Comparison of ENCODE assay signal across 8 cellular contexts in the genomic region with DNA sequence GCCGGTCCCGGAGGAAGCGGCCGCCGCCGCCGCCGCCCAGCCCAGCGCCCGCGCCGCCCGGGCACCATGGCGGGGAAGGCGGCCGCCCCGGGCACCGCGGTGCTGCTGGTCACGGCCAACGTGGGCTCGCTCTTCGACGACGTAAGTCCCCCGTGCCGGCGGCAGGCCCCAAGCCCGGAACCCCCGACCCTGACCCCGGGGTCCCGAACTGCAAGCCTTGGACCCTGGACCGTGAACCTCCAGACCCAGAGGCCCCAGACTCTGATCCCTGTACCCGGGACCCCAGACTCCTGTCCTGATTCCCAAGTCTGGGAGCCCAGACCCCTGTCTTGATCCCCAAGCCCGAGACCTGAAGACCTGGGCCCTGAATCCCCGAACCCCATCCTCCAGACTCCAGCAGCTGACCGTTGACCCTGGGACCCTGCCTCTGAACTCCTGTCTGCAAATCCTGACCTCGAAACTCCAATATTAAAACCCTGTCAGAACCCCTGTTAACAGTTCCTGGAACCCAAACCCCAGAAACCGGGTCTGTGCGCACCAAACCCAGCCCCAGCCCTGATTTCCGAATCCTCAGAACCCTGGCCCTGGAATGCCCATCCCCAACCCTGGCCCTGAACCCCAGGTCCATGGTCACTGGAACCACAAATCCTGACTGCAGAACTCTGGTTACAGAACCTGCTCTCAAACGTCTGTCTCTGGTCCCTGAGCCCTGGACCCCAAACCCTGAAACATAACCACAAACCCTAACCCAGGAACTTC. TPM values are rescaled to one million over a fixed set of nuclear protein-coding genes. Genes with fewer than 3 reads are reported as not detected.
A peak's percentile ranks its signal among the peaks of the same experiment; 100 is the strongest.
DNase-seq lines count a peak whose midpoint lies in the region; ATAC-seq and TF ChIP-seq lines count a peak whose summit lies in the region.

No MANE protein-coding gene starts in this region.

- H3K4me2 ChIP-seq in smooth muscle cell, result peak overlapping the region; percentile 99

- H3K4me1 ChIP-seq in iPS DF 6.9 (ENCODE audit: control insufficient read depth, insufficient read depth, low read length), result peaks cover 1% of the 10 kb centered on the region; the same call in 1 of the 2 replicates
- H3K4me1 ChIP-seq in smooth muscle cell (ENCODE audit: low read depth), result peaks cover 41% of the 10 kb centered on the region

- peaks cover 7% of the 10 kb centered on the region for H3K27me3 Mint-ChIP-seq in activated naive CD8-positive, alpha-beta T cell treated with anti-CD3 and anti-CD28 coated beads, Interleukin-2, amount 10 ng/mL, durations not matched to agents 7 days and 5 days

- no peak overlapping the region for H2AFZ ChIP-seq in smooth muscle cell (ENCODE audit: low read depth)

- no peaks in the 10 kb centered on the region for H3K9me3 ChIP-seq in iPS DF 6.9 (ENCODE audit: control insufficient read depth, insufficient read depth, low read length)
- H3K9me3 ChIP-seq in smooth muscle cell (replicated peaks; ENCODE audit: low read depth), result no peaks in the 10 kb centered on the region

- DNase-seq in activated T-cell treated with anti-CD3 and anti-CD28 coated beads, Interleukin-2, amount 50 U/mL, for 1 hour, result peak; percentile 35
- DNase-seq in activated T-cell treated with anti-CD3 and anti-CD28 coated beads for 4 hours, result no peak
- DNase-seq in activated naive CD8-positive, alpha-beta T cell treated with anti-CD3 and anti-CD28 coated beads, Interleukin-2, amount 10 ng/mL, durations not matched to agents 7 days and 5 days, result no peak
- DNase-seq in iPS DF 6.9 (ENCODE audit: low read depth, low spot score), result no peak
- no peak for DNase-seq in smooth muscle cell (lab: John Stamatoyannopoulos, UW; ENCODE audit: unreplicated experiment)
- DNase-seq in midbrain (lab: John Stamatoyannopoulos, UW), result no peak
- no peak for DNase-seq in LoVo (ENCODE audit: low spot score)
- DNase-seq in stimulated activated CD8-positive, alpha-beta memory T cell treated with anti-CD3 and anti-CD28 coated beads, Interleukin-4, amount 100 ng/mL, for 48 hours, result no peak

- peaks cover 45% of the 10 kb centered on the region for H3K79me2 ChIP-seq in smooth muscle cell (ENCODE audit: low read depth)

- ATAC-seq in activated naive CD8-positive, alpha-beta T cell treated with anti-CD3 and anti-CD28 coated beads, Interleukin-2, amount 10 ng/mL, durations not matched to agents 7 days and 5 days (ENCODE audit: low read depth), result no peak

- H3K9ac ChIP-seq in smooth muscle cell (ENCODE audit: low read depth), result peak overlapping the region; percentile 84

- H3F3A ChIP-seq in smooth muscle cell (ENCODE audit: low read depth), result peaks cover 21% of the 10 kb centered on the region

- no peak for TF ChIP-seq CTCF in smooth muscle cell (IDR thresholded peaks at IDR 0.05; ENCODE audit: borderline replicate concordance, insufficient read depth, poor library complexity, severe bottlenecking)

- POLR2A ChIA-PET in activated naive CD8-positive, alpha-beta T cell treated with anti-CD3 and anti-CD28 coated beads, Interleukin-2, amount 10 ng/mL, durations not matched to agents 7 days and 5 days (lab: Charles Lee), result interaction anchor here (1.9 to 4.0 kb wide), 2 partner anchors 13 to 33 kb away, joined by 10 to 38 read pairs; no protein-coding TSS in a partner anchor

- peak overlapping the region; percentile 41; the same call in 1 of the 2 replicates for H3K4me3 ChIP-seq in iPS DF 6.9 (ENCODE audit: low read length)
- peak overlapping the region; percentile 80 for H3K4me3 ChIP-seq in smooth muscle cell

- no peaks in the 10 kb centered on the region for H3K27me3 ChIP-seq in iPS DF 6.9 (ENCODE audit: control insufficient read depth, insufficient read depth, low read length)
- no peaks in the 10 kb centered on the region for H3K27me3 ChIP-seq in smooth muscle cell (ENCODE audit: low read depth)

- H3K4me1 Mint-ChIP-seq in activated naive CD8-positive, alpha-beta T cell treated with anti-CD3 and anti-CD28 coated beads, Interleukin-2, amount 10 ng/mL, durations not matched to agents 7 days and 5 days, result peaks cover 43% of the 10 kb centered on the region

- no peaks in the 10 kb centered on the region for H3K9me3 Mint-ChIP-seq in activated naive CD8-positive, alpha-beta T cell treated with anti-CD3 and anti-CD28 coated beads, Interleukin-2, amount 10 ng/mL, durations not matched to agents 7 days and 5 days

- H3K36me3 Mint-ChIP-seq in activated naive CD8-positive, alpha-beta T cell treated with anti-CD3 and anti-CD28 coated beads, Interleukin-2, amount 10 ng/mL, durations not matched to agents 7 days and 5 days, result peaks cover 9% of the 10 kb centered on the region

- WGBS in iPS DF 6.9 (ENCODE audit: insufficient coverage, insufficient read length), result no CpG with 5 or more reads among the region's 42 CpGs
- WGBS in smooth muscle cell (ENCODE audit: low lambda C conversion rate), result 23% methylated on average over 25 of the region's 42 CpGs

- no peaks in the 10 kb centered on the region for H3K36me3 ChIP-seq in iPS DF 6.9 (ENCODE audit: control insufficient read depth, insufficient read depth, low read length)
- H3K36me3 ChIP-seq in smooth muscle cell (ENCODE audit: low read depth), result no peaks in the 10 kb centered on the region

- H4K20me1 ChIP-seq in smooth muscle cell (ENCODE audit: low read depth), result peaks cover 51% of the 10 kb centered on the region

- H3K27ac ChIP-seq in iPS DF 6.9 (ENCODE audit: low read length), result no peak overlapping the region
- peak overlapping the region; percentile 83 for H3K27ac ChIP-seq in smooth muscle cell (ENCODE audit: low read depth)

- H3K27ac Mint-ChIP-seq in activated naive CD8-positive, alpha-beta T cell treated with anti-CD3 and anti-CD28 coated beads, Interleukin-2, amount 10 ng/mL, durations not matched to agents 7 days and 5 days, result peak overlapping the region; percentile 77

- peak overlapping the region; percentile 92 for H3K4me3 Mint-ChIP-seq in activated naive CD8-positive, alpha-beta T cell treated with anti-CD3 and anti-CD28 coated beads, Interleukin-2, amount 10 ng/mL, durations not matched to agents 7 days and 5 days

RNA-seq across cellular contexts. Expression of a gene that starts 0.6 kb away (rescaled TPM):
- total RNA-seq in activated naive CD8-positive, alpha-beta T cell treated with anti-CD3 and anti-CD28 coated beads, Interleukin-2, amount 10 ng/mL, durations not matched to agents 7 days and 5 days, result 10 to 100 TPM; 14.1 to 15.7 TPM
- 48.0 and 65.9 TPM in 2 replicates for total RNA-seq in smooth muscle cell
- polyA plus RNA-seq in smooth muscle cell, result 49.1 and 55.9 TPM in 2 replicates
